In genomic region chr2:30267161-30267568, GRCh38 we compare ENCODE assay signal across 12 cellular contexts. TPM values are rescaled to one million over a fixed set of nuclear protein-coding genes. Genes with fewer than 3 reads are reported as not detected.
DNase-seq lines count a peak whose midpoint lies in the region; ATAC-seq, FAIRE-seq and TF ChIP-seq lines count a peak whose summit lies in the region.
"Had no signal": no experiment of that assay in that cellular context is flagged by ENCODE, and none has a peak within 500 bp of the region (broad histone marks: within the 10 kb centered on the region; RNA-seq: fewer than 3 reads in every experiment).

No MANE protein-coding gene starts in this region.

- peaks cover 4% of the 10 kb centered on the region for H3K36me3 Mint-ChIP-seq in activated B cell treated with CpG ODN at 0.5 μM for 24 hours (ENCODE audit: low read depth)
- peaks cover 11% of the 10 kb centered on the region for H3K36me3 Mint-ChIP-seq in activated naive CD8-positive, alpha-beta T cell treated with anti-CD3 and anti-CD28 coated beads, Interleukin-2, amount 10 ng/mL, durations not matched to agents 7 days and 5 days
- H3K36me3 Mint-ChIP-seq: mesothelial cell of epicardium had no signal

- H3K9me3 ChIP-seq in adrenal gland (replicated peaks in 1 of 3): no peaks in the 10 kb centered on the region

- H3K4me1 Mint-ChIP-seq in activated B cell treated with CpG ODN at 0.5 μM for 24 hours: peaks cover 94% of the 10 kb centered on the region
- H3K4me1 Mint-ChIP-seq in activated naive CD8-positive, alpha-beta T cell treated with anti-CD3 and anti-CD28 coated beads, Interleukin-2, amount 10 ng/mL, durations not matched to agents 7 days and 5 days: peaks cover 34% of the 10 kb centered on the region
- H3K4me1 Mint-ChIP-seq: mesothelial cell of epicardium had no signal

- no peak for DNase-seq in GM18507 (ENCODE audit: extremely low spot score, insufficient read length, low read depth)
- no peak for DNase-seq in activated B cell treated with CpG ODN at 0.5 μM for 24 hours
- DNase-seq in activated naive CD8-positive, alpha-beta T cell treated with anti-CD3 and anti-CD28 coated beads, Interleukin-2, amount 10 ng/mL, durations not matched to agents 7 days and 5 days: no peak
- peak; percentile 74 for DNase-seq in stimulated activated CD4-positive, alpha-beta T cell treated with anti-CD3 and anti-CD28 coated beads, Interleukin-1b, Interleukin-23, amount 100 ng/mL, for 48 hours
- DNase-seq in HEK293T (ENCODE audit: extremely low spot score): no peak
- no peak for DNase-seq in NCI-H1417 treated with DMSO at 0.1 percent for 48 hours (lab: John Stamatoyannopoulos, UW)
- no peak for DNase-seq in adrenal gland

- TF ChIP-seq POLR2A in adrenal gland (IDR thresholded peaks at IDR 0.05): no peak

- TF ChIP-seq CTCF in activated B cell treated with CpG ODN at 0.5 μM for 24 hours (IDR thresholded peaks at IDR 0.05) (no peak), adrenal gland (IDR thresholded peaks at IDR 0.05) (no peak)

- no peak overlapping the region for H3K27ac ChIP-seq in adrenal gland
- H3K27ac ChIP-seq: HL-60, tibial nerve had no signal

- H3K4me1 ChIP-seq in adrenal gland (replicated peaks in 1 of 2): peaks cover 10 to 17% of the 10 kb centered on the region in 2 donors

- CTCF ChIA-PET in activated B cell treated with CpG ODN at 0.5 μM for 24 hours (lab: Charles Lee): interaction anchor here (1.4 kb wide), 1 partner anchor 30 kb away, joined by 3 read pairs; no protein-coding TSS in a partner anchor
- CTCF ChIA-PET in HEK293T (lab: Yijun Ruan, JAX): no interaction called here

- peak overlapping the region; percentile 79 for H3K4me3 Mint-ChIP-seq in activated B cell treated with CpG ODN at 0.5 μM for 24 hours
- H3K4me3 Mint-ChIP-seq in activated naive CD8-positive, alpha-beta T cell treated with anti-CD3 and anti-CD28 coated beads, Interleukin-2, amount 10 ng/mL, durations not matched to agents 7 days and 5 days: peak overlapping the region; percentile 81
- H3K4me3 Mint-ChIP-seq: mesothelial cell of epicardium had no signal

- peak overlapping the region; percentile 99 for H3K27ac Mint-ChIP-seq in activated B cell treated with CpG ODN at 0.5 μM for 24 hours
- H3K27ac Mint-ChIP-seq in activated naive CD8-positive, alpha-beta T cell treated with anti-CD3 and anti-CD28 coated beads, Interleukin-2, amount 10 ng/mL, durations not matched to agents 7 days and 5 days: peak overlapping the region; percentile 97
- H3K27ac Mint-ChIP-seq: mesothelial cell of epicardium had no signal

- no peaks in the 10 kb centered on the region for H3K36me3 ChIP-seq in adrenal gland (replicated peaks in 1 of 2)
- H3K36me3 ChIP-seq: tibial nerve had no signal

- no peaks in the 10 kb centered on the region for H3K27me3 ChIP-seq in adrenal gland
- H3K27me3 ChIP-seq: tibial nerve had no signal

- POLR2A ChIA-PET in activated B cell treated with CpG ODN at 0.5 μM for 24 hours (lab: Charles Lee) (interaction anchor here (1.1 to 3.8 kb wide), 9 partner anchors 14 to 317 kb away, joined by 3 to 43 read pairs (median 5); no protein-coding TSS in a partner anchor), HEK293T (lab: Yijun Ruan, JAX) (no interaction called here)
- POLR2A ChIA-PET in activated naive CD8-positive, alpha-beta T cell treated with anti-CD3 and anti-CD28 coated beads, Interleukin-2, amount 10 ng/mL, durations not matched to agents 7 days and 5 days (lab: Charles Lee): interaction anchor here (0.6 to 4.3 kb wide), 10 partner anchors 10 to 68 kb away, joined by 3 to 35 read pairs (median 6); partner anchors contain the start of gene LBH

- 91 to 93% (median 92%) methylated on average over 8 of the region's 8 CpGs for WGBS in adrenal gland, 4 donors

- intact Hi-C loops in activated B cell treated with CpG ODN at 0.5 μM for 24 hours (cut with micrococcal nuclease) (loop anchor here (2.0 kb wide), 1 partner anchor 16 kb away; no protein-coding TSS in a partner anchor), adrenal gland (cut with DNase I) (no loop called here)

- H3K9me3 Mint-ChIP-seq in activated B cell treated with CpG ODN at 0.5 μM for 24 hours: peaks cover 3% of the 10 kb centered on the region
- H3K9me3 Mint-ChIP-seq in activated naive CD8-positive, alpha-beta T cell treated with anti-CD3 and anti-CD28 coated beads, Interleukin-2, amount 10 ng/mL, durations not matched to agents 7 days and 5 days: peaks cover 1% of the 10 kb centered on the region

- ATAC-seq in activated B cell treated with CpG ODN at 0.5 μM for 24 hours (ENCODE audit: low read depth) (no peak), HG03469 (IDR thresholded peaks at IDR 0.05; ENCODE audit: unreplicated experiment) (no peak)
- peak; percentile 10 for ATAC-seq in activated naive CD8-positive, alpha-beta T cell treated with anti-CD3 and anti-CD28 coated beads, Interleukin-2, amount 10 ng/mL, durations not matched to agents 7 days and 5 days (ENCODE audit: low read depth)
- ATAC-seq: Panc1 had no signal

- no peaks in the 10 kb centered on the region for H3K27me3 Mint-ChIP-seq in activated B cell treated with CpG ODN at 0.5 μM for 24 hours
- H3K27me3 Mint-ChIP-seq in activated naive CD8-positive, alpha-beta T cell treated with anti-CD3 and anti-CD28 coated beads, Interleukin-2, amount 10 ng/mL, durations not matched to agents 7 days and 5 days: no peaks in the 10 kb centered on the region

- no peak overlapping the region for H3K4me3 ChIP-seq in adrenal gland
- H3K4me3 ChIP-seq: tibial nerve had no signal

- peak; percentile 59 for FAIRE-seq in GM18507 (lab: Jason Lieb, UNC)

TF ChIP-seq in HEK293T, 16 proteins besides CTCF, POLR2A, EP300 and RAD21:
- TF ChIP-seq SUZ12 (IDR thresholded peaks at IDR 0.05) (no peak), HDGF (IDR thresholded peaks at IDR 0.05; ENCODE audit: borderline replicate concordance) (no peak)
TF ChIP-seq in HEK293T: peak in this region for 0.

RNA-seq across cellular contexts. Expression of gene LBH, which starts 35.8 kb away (rescaled TPM):
- total RNA-seq in activated B cell treated with CpG ODN at 0.5 μM for 24 hours (120 and 131 TPM in 2 replicates), adrenal gland (10 to 100 TPM; 11.2 to 76.4 (median 16.1) TPM)
- 100 to 1,000 TPM; 169 to 186 TPM for total RNA-seq in activated naive CD8-positive, alpha-beta T cell treated with anti-CD3 and anti-CD28 coated beads, Interleukin-2, amount 10 ng/mL, durations not matched to agents 7 days and 5 days
- 10 to 100 TPM in 1 of 3 donors, 1 to 10 TPM in 2; 7.6 to 11.3 (median 8.2) TPM for polyA plus RNA-seq in adrenal gland
